Comparison of ENCODE assay signal across 10 cellular contexts in the genomic region with DNA sequence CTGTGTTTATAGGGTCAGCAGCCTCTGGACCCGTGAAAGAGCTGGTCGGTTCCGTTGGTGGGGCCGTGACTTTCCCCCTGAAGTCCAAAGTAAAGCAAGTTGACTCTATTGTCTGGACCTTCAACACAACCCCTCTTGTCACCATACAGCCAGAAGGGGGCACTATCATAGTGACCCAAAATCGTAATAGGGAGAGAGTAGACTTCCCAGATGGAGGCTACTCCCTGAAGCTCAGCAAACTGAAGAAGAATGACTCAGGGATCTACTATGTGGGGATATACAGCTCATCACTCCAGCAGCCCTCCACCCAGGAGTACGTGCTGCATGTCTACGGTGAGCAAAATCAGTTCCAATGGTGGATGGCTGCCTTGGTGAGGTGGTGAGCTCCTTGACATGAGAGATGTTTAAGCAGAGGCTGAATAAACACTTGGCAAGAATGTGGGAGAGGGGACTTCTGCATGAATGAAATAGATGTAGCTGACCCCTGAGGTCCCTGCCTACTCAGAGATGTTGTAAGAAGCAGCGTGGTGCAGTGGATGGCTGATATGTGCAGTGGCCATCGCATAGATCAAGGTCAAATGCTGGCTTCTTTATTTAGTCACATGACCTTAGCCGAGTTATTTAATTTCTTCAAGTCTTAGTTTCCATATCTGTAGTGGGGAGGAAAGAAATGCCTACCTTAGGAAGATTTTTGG. TPM values are rescaled to one million over a fixed set of nuclear protein-coding genes. Genes with fewer than 3 reads are reported as not detected.
DNase-seq lines count a peak whose midpoint lies in the region; ATAC-seq, FAIRE-seq and TF ChIP-seq lines count a peak whose summit lies in the region.
"Had no signal": no experiment of that assay in that cellular context is flagged by ENCODE, and none has a peak within 500 bp of the region (broad histone marks: within the 10 kb centered on the region; RNA-seq: fewer than 3 reads in every experiment).

No MANE protein-coding gene starts in this region.

- CTCF ChIA-PET in HepG2 (lab: Yijun Ruan, JAX; ENCODE audit: low intra/inter-chr PET ratio, low total read pairs) = no interaction called here
- CTCF ChIA-PET in OCI-LY7 (lab: Charles Lee; ENCODE audit: unreplicated experiment) = interaction anchor here (0.6 kb wide), 1 partner anchor 229 kb away, joined by 3 read pairs; no protein-coding TSS in a partner anchor

- TF ChIP-seq POLR2A in HepG2 (IDR thresholded peaks at IDR 0.05; ENCODE audit: insufficient read depth in 1 of 2, low read depth in 2 of 2, low read length in 2 of 2) = no peak

- 81% methylated on average over 10 of the region's 10 CpGs for WGBS in liver
- whole genome bisulfite sequencing in HepG2 (ENCODE audit: low lambda C conversion rate) = 34% methylated on average over 7 of the region's 10 CpGs
- WGBS in endodermal cell (ENCODE audit: insufficient coverage in 1 of 2, insufficient read length in 1 of 2), 2 experiments = 89 to 95% methylated on average over 7 to 10 of the region's 10 CpGs

- no peaks in the 10 kb centered on the region for H3K79me2 ChIP-seq in HepG2 (ENCODE audit: insufficient read depth, low read length)
- H3K79me2 ChIP-seq in OCI-LY7 (ENCODE audit: insufficient read depth, low read depth, low read length) = no peaks in the 10 kb centered on the region

- TF ChIP-seq EP300 in HepG2 (IDR thresholded peaks at IDR 0.05; ENCODE audit: low read depth in 2 of 2, low read length in 2 of 2) (no peak), HepG2 (CRISPR knock-in tag; IDR thresholded peaks at IDR 0.05; ENCODE audit: borderline replicate concordance) (no peak)

- no peak for FAIRE-seq in HepG2 (lab: Jason Lieb, UNC)

- H3K36me3 Mint-ChIP-seq in endodermal cell (ENCODE audit: low read depth) (no peaks in the 10 kb centered on the region), nephron progenitor cell (ENCODE audit: low read depth) (no peaks in the 10 kb centered on the region)

- H3K4me1 ChIP-seq in liver (ENCODE audit: control insufficient read depth in 4 of 4, insufficient read depth in 4 of 4, low read length in 3 of 4) = no peaks in the 10 kb centered on the region
- H3K4me1 ChIP-seq in HepG2 (ENCODE audit: insufficient read depth, low read length) = no peaks in the 10 kb centered on the region
- H3K4me1 ChIP-seq in OCI-LY7 (ENCODE audit: insufficient read depth, low read length, poor library complexity, severe bottlenecking) = peaks cover 6% of the 10 kb centered on the region
- no peaks in the 10 kb centered on the region for H3K4me1 ChIP-seq in endodermal cell (ENCODE audit: control insufficient read depth, insufficient read depth, low read length)

- BruUV-seq in HepG2 (replicated peaks; lab: Mats Ljungman, UMichigan) (no TSS peak), OCI-LY7 (replicated peaks; lab: Mats Ljungman, UMichigan) (no TSS peak)

- H3K9me3 Mint-ChIP-seq in endodermal cell (no peaks in the 10 kb centered on the region), nephron progenitor cell (no peaks in the 10 kb centered on the region)

- TF ChIP-seq CTCF in liver (IDR thresholded peaks at IDR 0.05; ENCODE audit: low read depth, low read length, missing input control) (peak; percentile 17), HepG2 (CRISPR knock-in tag; IDR thresholded peaks at IDR 0.05) (no peak), OCI-LY7 (conservative IDR thresholded peaks at IDR 0.05; ENCODE audit: low read length) (peak; percentile 75), endodermal cell (conservative IDR thresholded peaks at IDR 0.05) (peak; percentile 67), nephron progenitor cell (IDR thresholded peaks at IDR 0.05) (no peak)

- H3K9me2 ChIP-seq in OCI-LY7 (ENCODE audit: insufficient read depth, low read length) = no peaks in the 10 kb centered on the region

- H3K36me3 ChIP-seq in liver (ENCODE audit: control insufficient read depth in 4 of 4, insufficient read depth in 3 of 4, low read depth in 1 of 4, low read length in 3 of 4) (no peaks in the 10 kb centered on the region), HepG2 (replicated peaks in 1 of 2; ENCODE audit: control insufficient read depth in 1 of 2, insufficient read depth in 2 of 2, low read length in 2 of 2) (no peaks in the 10 kb centered on the region), OCI-LY7 (ENCODE audit: insufficient read depth, low read length) (no peaks in the 10 kb centered on the region), endodermal cell (ENCODE audit: control insufficient read depth, insufficient read depth, low read length) (no peaks in the 10 kb centered on the region)

- H3K27ac Mint-ChIP-seq in endodermal cell = no peak overlapping the region
- H3K27ac Mint-ChIP-seq in nephron progenitor cell = no peak overlapping the region

- in situ Hi-C loops in HepG2 (cut with HindIII; ENCODE audit: extremely low pct_ligation_motif_present, low pct_unique_long_range_greater_than_20kb) = no loop called here

- no peaks in the 10 kb centered on the region for H4K20me1 ChIP-seq in HepG2 (ENCODE audit: insufficient read depth, low read length)
- no peaks in the 10 kb centered on the region for H4K20me1 ChIP-seq in OCI-LY7 (ENCODE audit: insufficient read depth, low read length)

- H3K4me1 Mint-ChIP-seq in endodermal cell (peaks cover 9% of the 10 kb centered on the region), nephron progenitor cell (peaks cover 25% of the 10 kb centered on the region)

- H3K27me3 ChIP-seq in liver (ENCODE audit: control insufficient read depth in 4 of 4, insufficient read depth in 4 of 4, low read length in 3 of 4) (no peaks in the 10 kb centered on the region), HepG2 (ENCODE audit: control insufficient read depth in 1 of 2, insufficient read depth in 2 of 2, low read length in 2 of 2) (peaks cover 2 to 4% of the 10 kb centered on the region in 2 experiments; a peak in 3 of 5 replicates), endodermal cell (ENCODE audit: control insufficient read depth, insufficient read depth, low read length, poor library complexity, severe bottlenecking) (peaks cover 13% of the 10 kb centered on the region)

- H3K27ac ChIP-seq in liver (ENCODE audit: low read depth in 1 of 2, low read length in 2 of 2) (no peak overlapping the region), HepG2 (ENCODE audit: extremely low read length, insufficient read depth, low read length) (no peak overlapping the region), OCI-LY7 (ENCODE audit: low read depth, low read length, poor library complexity, severe bottlenecking) (no peak overlapping the region), endodermal cell (ENCODE audit: low read depth, low read length) (no peak overlapping the region)

- DNase-seq in HepG2 (ENCODE audit: low spot score) (no peak), OCI-LY7 (ENCODE audit: low spot score) (no peak), endodermal cell (peak; percentile 54), nephron progenitor cell (no peak), germinal center (ENCODE audit: low spot score) (no peak)
- DNase-seq: activated gamma-delta T cell treated with Interleukin-2 at 50 U/mL for 16 hours had no signal

- H3K9me3 ChIP-seq in liver (ENCODE audit: control insufficient read depth in 4 of 4, low read length in 3 of 4) = no peaks in the 10 kb centered on the region
- H3K9me3 ChIP-seq in HepG2 (ENCODE audit: low read length) = no peaks in the 10 kb centered on the region
- H3K9me3 ChIP-seq in OCI-LY7 (ENCODE audit: low read length) = no peaks in the 10 kb centered on the region
- H3K9me3 ChIP-seq in endodermal cell (ENCODE audit: control insufficient read depth, low read length) = no peaks in the 10 kb centered on the region

- intact Hi-C loops in HepG2 (cut with micrococcal nuclease; ENCODE audit: unreplicated experiment) (no loop called here), OCI-LY7 (cut with micrococcal nuclease; ENCODE audit: unreplicated experiment) (no loop called here)

- POLR2A ChIA-PET in HepG2 (lab: Yijun Ruan, JAX) = no interaction called here
- POLR2A ChIA-PET in OCI-LY7 (lab: Charles Lee) = interaction anchor here (0.7 kb wide), 1 partner anchor 365 kb away, joined by 3 read pairs; no protein-coding TSS in a partner anchor

- ATAC-seq in HepG2 (no peak), HG03354 (IDR thresholded peaks at IDR 0.05; ENCODE audit: poor library complexity, severe bottlenecking, unreplicated experiment) (no peak), HG03108 (IDR thresholded peaks at IDR 0.05; ENCODE audit: unreplicated experiment) (no peak)

- H2AFZ ChIP-seq in HepG2 (ENCODE audit: low read length) (no peak overlapping the region), OCI-LY7 (ENCODE audit: low read length) (no peak overlapping the region)

- H3K4me3 ChIP-seq in liver (ENCODE audit: low read depth in 1 of 3, low read length in 3 of 3) (no peak overlapping the region), HepG2 (replicated peaks in 1 of 3; ENCODE audit: insufficient read depth in 1 of 3, low read depth in 2 of 3, low read length in 3 of 3) (no peak overlapping the region), OCI-LY7 (ENCODE audit: low read depth, low read length, poor library complexity, severe bottlenecking) (no peak overlapping the region), endodermal cell (ENCODE audit: low read length) (no peak overlapping the region)

- no peak overlapping the region for H3K9ac ChIP-seq in liver (ENCODE audit: low read depth in 1 of 2, low read length in 2 of 2)
- H3K9ac ChIP-seq in HepG2 (ENCODE audit: insufficient read depth, low read depth, low read length) = no peak overlapping the region
- no peak overlapping the region for H3K9ac ChIP-seq in endodermal cell (ENCODE audit: extremely low read depth, low read length, poor library complexity, severe bottlenecking)

- TF ChIP-seq RAD21 in liver (IDR thresholded peaks at IDR 0.05) (no peak), HepG2 (CRISPR knock-in tag; IDR thresholded peaks at IDR 0.05) (no peak)

- no peak overlapping the region for H3K4me3 Mint-ChIP-seq in endodermal cell
- no peak overlapping the region for H3K4me3 Mint-ChIP-seq in nephron progenitor cell

- H3K27me3 Mint-ChIP-seq in endodermal cell (ENCODE audit: insufficient read depth) (peaks cover 16% of the 10 kb centered on the region), nephron progenitor cell (ENCODE audit: low read depth, poor library complexity) (peaks cover 16% of the 10 kb centered on the region)

- H3K4me2 ChIP-seq in HepG2 (ENCODE audit: low read depth, low read length) (no peak overlapping the region), OCI-LY7 (ENCODE audit: low read length) (no peak overlapping the region)

RNA-seq across cellular contexts. Expression of a gene that starts 9.3 kb away (rescaled TPM):
- total RNA-seq in liver (1 to 10 TPM; 1.0 to 1.1 TPM), HepG2 (2016; rRNA removed; fragmentation: Illumina TruSeq; extraction: Trizol) (not detected in 2 replicates), OCI-LY7 (2022) (not detected in 2 replicates), endodermal cell (not detected)
- polyA plus RNA-seq in liver (1 to 10 TPM in 1 of 2 donors, under 1 TPM in 1; 0.80 to 2.9 TPM), HepG2 (2011; rRNA removed) (not detected in 2 replicates)
- total RNA-seq in HepG2 (2016; cell fraction: cytosol; rRNA removed; fragmentation: Illumina TruSeq; extraction: Trizol; ENCODE audit: low read depth) = not detected in 2 replicates
- total RNA-seq in HepG2 (2016; cell fraction: insoluble cytoplasmic fraction; rRNA removed; fragmentation: Illumina TruSeq; extraction: Trizol) = not detected in 2 replicates
- total RNA-seq in HepG2 (2016; cell fraction: membrane; rRNA removed; fragmentation: Illumina TruSeq; extraction: Trizol) = not detected in 2 replicates
- not detected in 2 replicates for total RNA-seq in HepG2 (2016; cell fraction: nucleus; rRNA removed; fragmentation: Illumina TruSeq; extraction: Trizol)
- polyA plus RNA-seq in HepG2 (2011; cell fraction: cytosol; rRNA removed) = 0.03 TPM in 1 of 2 replicates, not detected in the other
- 0.05 TPM in 1 of 2 replicates, not detected in the other for polyA plus RNA-seq in HepG2 (2011; cell fraction: nucleus; rRNA removed)
- polyA plus RNA-seq in HepG2 (2012) = not detected in 2 replicates
- polyA plus RNA-seq in HepG2 (2016; cell fraction: cytosol; fragmentation: Illumina TruSeq; extraction: Trizol; ENCODE audit: low read depth) = not detected in 2 replicates
- not detected in 2 replicates for polyA plus RNA-seq in HepG2 (2016; cell fraction: insoluble cytoplasmic fraction; fragmentation: Illumina TruSeq; extraction: Trizol; ENCODE audit: low read depth)
- polyA plus RNA-seq in HepG2 (2016; cell fraction: membrane; fragmentation: Illumina TruSeq; extraction: Trizol; ENCODE audit: low read depth) = not detected in 2 replicates
- not detected in 2 replicates for polyA plus RNA-seq in HepG2 (2016; cell fraction: nucleus; fragmentation: Illumina TruSeq; extraction: Trizol; ENCODE audit: insufficient read depth, low read depth)
- 0.07 TPM in 1 of 2 replicates, not detected in the other for polyA minus RNA-seq in HepG2 (2011; rRNA and poly(A)+ RNA removed; ENCODE audit: low replicate concordance)
- polyA minus RNA-seq in HepG2 (2011; cell fraction: cytosol; rRNA and poly(A)+ RNA removed) = not detected in 2 replicates
- polyA minus RNA-seq in HepG2 (2011; cell fraction: nucleus; rRNA and poly(A)+ RNA removed) = not detected in 2 replicates
- not detected in 2 replicates for total RNA-seq in OCI-LY7 (2014; rRNA removed; shearing (Covaris generic))
- not detected for polyA plus RNA-seq in endodermal cell (2013, experiment 1 of 2)
- polyA plus RNA-seq in endodermal cell (2013, experiment 2 of 2) = not detected
- total RNA-seq: glomerular endothelial cell had no signal

RNA-seq across cellular contexts. Expression of a gene that starts 36.7 kb away (rescaled TPM):
- total RNA-seq in liver (10 to 100 TPM in 1 of 2 donors, 1 to 10 TPM in 1; 7.0 to 10.0 TPM), HepG2 (2016; rRNA removed; fragmentation: Illumina TruSeq; extraction: Trizol) (not detected in 2 replicates), OCI-LY7 (2022) (131 and 149 TPM in 2 replicates), endodermal cell (1 to 10 TPM in 1 of 2 donors, under 1 TPM in 1; 0.55 to 1.1 TPM)
- polyA plus RNA-seq in liver (1 to 10 TPM; 2.5 to 3.2 TPM), HepG2 (2011; rRNA removed) (not detected in 2 replicates)
- total RNA-seq in HepG2 (2016; cell fraction: cytosol; rRNA removed; fragmentation: Illumina TruSeq; extraction: Trizol; ENCODE audit: low read depth) = not detected in 2 replicates
- total RNA-seq in HepG2 (2016; cell fraction: insoluble cytoplasmic fraction; rRNA removed; fragmentation: Illumina TruSeq; extraction: Trizol) = not detected in 2 replicates
- not detected in 2 replicates for total RNA-seq in HepG2 (2016; cell fraction: membrane; rRNA removed; fragmentation: Illumina TruSeq; extraction: Trizol)
- total RNA-seq in HepG2 (2016; cell fraction: nucleus; rRNA removed; fragmentation: Illumina TruSeq; extraction: Trizol) = not detected in 2 replicates
- polyA plus RNA-seq in HepG2 (2011; cell fraction: cytosol; rRNA removed) = 0.05 TPM in 1 of 2 replicates, not detected in the other
- polyA plus RNA-seq in HepG2 (2011; cell fraction: nucleus; rRNA removed) = 0.12 TPM in 1 of 2 replicates, not detected in the other
- polyA plus RNA-seq in HepG2 (2012) = not detected in 2 replicates
- polyA plus RNA-seq in HepG2 (2016; cell fraction: cytosol; fragmentation: Illumina TruSeq; extraction: Trizol; ENCODE audit: low read depth) = not detected in 2 replicates
- not detected in 2 replicates for polyA plus RNA-seq in HepG2 (2016; cell fraction: insoluble cytoplasmic fraction; fragmentation: Illumina TruSeq; extraction: Trizol; ENCODE audit: low read depth)
- not detected in 2 replicates for polyA plus RNA-seq in HepG2 (2016; cell fraction: membrane; fragmentation: Illumina TruSeq; extraction: Trizol; ENCODE audit: low read depth)
- not detected in 2 replicates for polyA plus RNA-seq in HepG2 (2016; cell fraction: nucleus; fragmentation: Illumina TruSeq; extraction: Trizol; ENCODE audit: insufficient read depth, low read depth)
- polyA minus RNA-seq in HepG2 (2011; rRNA and poly(A)+ RNA removed; ENCODE audit: low replicate concordance) = not detected in 2 replicates
- polyA minus RNA-seq in HepG2 (2011; cell fraction: cytosol; rRNA and poly(A)+ RNA removed) = not detected in 2 replicates
- polyA minus RNA-seq in HepG2 (2011; cell fraction: nucleus; rRNA and poly(A)+ RNA removed) = not detected in 2 replicates
- 131 and 150 TPM in 2 replicates for total RNA-seq in OCI-LY7 (2014; rRNA removed; shearing (Covaris generic))
- polyA plus RNA-seq in endodermal cell (2013, experiment 1 of 2) = 2.5 TPM
- 3.1 TPM for polyA plus RNA-seq in endodermal cell (2013, experiment 2 of 2)
- total RNA-seq: glomerular endothelial cell had no signal

RNA-seq across cellular contexts. Expression of a gene that starts 47.6 kb away (rescaled TPM):
- 1 to 10 TPM in 1 of 2 donors, under 1 TPM in 1; 0.84 to 1.5 TPM for total RNA-seq in liver
- polyA plus RNA-seq in liver = under 1 TPM; 0.21 to 0.42 TPM
- total RNA-seq in HepG2 (2016; rRNA removed; fragmentation: Illumina TruSeq; extraction: Trizol) = not detected in 2 replicates
- total RNA-seq in HepG2 (2016; cell fraction: cytosol; rRNA removed; fragmentation: Illumina TruSeq; extraction: Trizol; ENCODE audit: low read depth) = not detected in 2 replicates
- not detected in 2 replicates for total RNA-seq in HepG2 (2016; cell fraction: insoluble cytoplasmic fraction; rRNA removed; fragmentation: Illumina TruSeq; extraction: Trizol)
- not detected in 2 replicates for total RNA-seq in HepG2 (2016; cell fraction: membrane; rRNA removed; fragmentation: Illumina TruSeq; extraction: Trizol)
- total RNA-seq in HepG2 (2016; cell fraction: nucleus; rRNA removed; fragmentation: Illumina TruSeq; extraction: Trizol) = not detected in 2 replicates
- not detected in 2 replicates for polyA plus RNA-seq in HepG2 (2011; rRNA removed)
- not detected in 2 replicates for polyA plus RNA-seq in HepG2 (2011; cell fraction: cytosol; rRNA removed)
- polyA plus RNA-seq in HepG2 (2011; cell fraction: nucleus; rRNA removed) = not detected in 2 replicates
- not detected in 2 replicates for polyA plus RNA-seq in HepG2 (2012)
- not detected in 2 replicates for polyA plus RNA-seq in HepG2 (2016; cell fraction: cytosol; fragmentation: Illumina TruSeq; extraction: Trizol; ENCODE audit: low read depth)
- not detected in 2 replicates for polyA plus RNA-seq in HepG2 (2016; cell fraction: insoluble cytoplasmic fraction; fragmentation: Illumina TruSeq; extraction: Trizol; ENCODE audit: low read depth)
- not detected in 2 replicates for polyA plus RNA-seq in HepG2 (2016; cell fraction: membrane; fragmentation: Illumina TruSeq; extraction: Trizol; ENCODE audit: low read depth)
- polyA plus RNA-seq in HepG2 (2016; cell fraction: nucleus; fragmentation: Illumina TruSeq; extraction: Trizol; ENCODE audit: insufficient read depth, low read depth) = not detected in 2 replicates
- polyA minus RNA-seq in HepG2 (2011; rRNA and poly(A)+ RNA removed; ENCODE audit: low replicate concordance) = 0.07 TPM in 1 of 2 replicates, not detected in the other
- not detected in 2 replicates for polyA minus RNA-seq in HepG2 (2011; cell fraction: cytosol; rRNA and poly(A)+ RNA removed)
- polyA minus RNA-seq in HepG2 (2011; cell fraction: nucleus; rRNA and poly(A)+ RNA removed) = not detected in 2 replicates
- total RNA-seq in OCI-LY7 (2014; rRNA removed; shearing (Covaris generic)) = 23.7 and 28.4 TPM in 2 replicates
- total RNA-seq in OCI-LY7 (2022) = 40.2 and 42.8 TPM in 2 replicates
- total RNA-seq in endodermal cell = not detected
- polyA plus RNA-seq in endodermal cell (2013, experiment 1 of 2) = not detected
- polyA plus RNA-seq in endodermal cell (2013, experiment 2 of 2) = not detected
- total RNA-seq: glomerular endothelial cell had no signal

Comparison
In these comparisons a context has a peak if more than half of its experiments do, and no peak if none do; other contexts are left out.
1. CTCF ChIP-seq: peak in liver (single experiment), OCI-LY7 (single experiment) and endodermal cell (single experiment); none in HepG2 (single experiment) and nephron progenitor cell (single experiment).
2. RNA of a gene that starts 36.7 kb away (total RNA-seq): 131 to 150 TPM in OCI-LY7; 7.0 to 10.0 TPM in liver, 0.55 to 1.1 TPM in endodermal cell and not detected in HepG2; every median in the first group is over 10 times any median in the second.
3. RNA of a gene that starts 47.6 kb away (total RNA-seq): 23.7 to 42.8 TPM in OCI-LY7; 0.84 to 1.5 TPM in liver, not detected in HepG2 and not detected in endodermal cell; every median in the first group is over 4 times any median in the second.